9 cellular contexts compared by ENCODE assay signal in genomic region chr1:45359882-45360513, GRCh38. TPM values are rescaled to one million over a fixed set of nuclear protein-coding genes. Genes with fewer than 3 reads are reported as not detected.
A peak's percentile ranks its signal among the peaks of the same experiment; 100 is the strongest.
DNase-seq lines count a peak whose midpoint lies in the region; ATAC-seq and TF ChIP-seq lines count a peak whose summit lies in the region.
"Had no signal": no experiment of that assay in that cellular context is flagged by ENCODE, and none has a peak within 500 bp of the region (broad histone marks: within the 10 kb centered on the region; RNA-seq: fewer than 3 reads in every experiment).

No MANE protein-coding gene starts in this region.

- H3K9me3 ChIP-seq in gastroesophageal sphincter (no peaks in the 10 kb centered on the region), parathyroid adenoma (ENCODE audit: control insufficient read depth, low read length) (no peaks in the 10 kb centered on the region)
- H3K9me3 ChIP-seq: SJSA1 had no signal

- POLR2A ChIA-PET in BJ (lab: Charles Lee) = no interaction called here

- DNase-seq in BJ (ENCODE audit: low read depth) (no peak), HCEC 1CT (peak; percentile 64), NOMO-1 treated with dmso at 0.1 percent for 144 hours (lab: John Stamatoyannopoulos, UW; ENCODE audit: unreplicated experiment) (peak; percentile 15)
- peak; percentile 29 for DNase-seq in activated gamma-delta T cell treated with anti-CD3 and anti-CD28 coated beads, Interleukin-2, amount 50 U/mL, for 16 hours (ENCODE audit: low read depth)

- H3K36me3 ChIP-seq in BJ (ENCODE audit: control insufficient read depth, insufficient read depth, low read length) = no peaks in the 10 kb centered on the region
- peaks cover 0 to 1% of the 10 kb centered on the region in 2 donors for H3K36me3 ChIP-seq in gastroesophageal sphincter
- no peaks in the 10 kb centered on the region for H3K36me3 ChIP-seq in parathyroid adenoma (ENCODE audit: control insufficient read depth, insufficient read depth, low read length)
- H3K36me3 ChIP-seq: SJSA1 had no signal

- no peaks in the 10 kb centered on the region for H3K79me2 ChIP-seq in parathyroid adenoma

- peak overlapping the region; percentile 64 to 85 (median 76) for H3K27ac ChIP-seq in gastroesophageal sphincter
- peak overlapping the region; percentile 51 for H3K27ac ChIP-seq in parathyroid adenoma
- H3K27ac ChIP-seq: SJSA1 had no signal

- peak overlapping the region; percentile 45 for H3K4me2 ChIP-seq in parathyroid adenoma (ENCODE audit: low read length)

- WGBS in gastroesophageal sphincter (ENCODE audit: low coverage in 1 of 2), 2 donors = 2 to 6% methylated on average over 7 of the region's 7 CpGs

- TF ChIP-seq EP300 in gastroesophageal sphincter (IDR thresholded peaks at IDR 0.05) = no peak

- no peak overlapping the region for H3K9ac ChIP-seq in parathyroid adenoma

- H2AFZ ChIP-seq in parathyroid adenoma = peak overlapping the region; percentile 61

- no peak for TF ChIP-seq POLR2A in gastroesophageal sphincter (IDR thresholded peaks at IDR 0.05)

- ATAC-seq in gastroesophageal sphincter (peak; percentile 70), GM19397 (IDR thresholded peaks at IDR 0.05; ENCODE audit: unreplicated experiment) (no peak), HG03280 (IDR thresholded peaks at IDR 0.05; ENCODE audit: unreplicated experiment) (no peak)

- CTCF ChIA-PET in BJ (lab: Yijun Ruan, JAX) = interaction anchor here (0.5 to 10.1 kb wide), 19 partner anchors 10 to 741 kb away, joined by 3 to 173 read pairs (median 5); partner anchors contain the start of genes CCDC163, MMACHC, TESK2 and UROD

- H3K4me1 ChIP-seq in gastroesophageal sphincter = peaks cover 3 to 22% (median 12%) of the 10 kb centered on the region in 3 donors
- H3K4me1 ChIP-seq in parathyroid adenoma = peaks cover 9% of the 10 kb centered on the region

- H3K27me3 ChIP-seq in BJ (ENCODE audit: control insufficient read depth, insufficient read depth, low read length) = no peaks in the 10 kb centered on the region
- H3K27me3 ChIP-seq in gastroesophageal sphincter = no peaks in the 10 kb centered on the region
- H3K27me3 ChIP-seq in parathyroid adenoma (ENCODE audit: control insufficient read depth, insufficient read depth, low read length) = no peaks in the 10 kb centered on the region
- H3K27me3 ChIP-seq: SJSA1 had no signal

- TF ChIP-seq CTCF in BJ (IDR thresholded peaks at IDR 0.05; ENCODE audit: insufficient read depth, low read depth, low read length) = peak; percentile 70
- TF ChIP-seq CTCF in gastroesophageal sphincter (IDR thresholded peaks at IDR 0.05) = peak; percentile 74 to 79 (median 77)
- TF ChIP-seq CTCF in parathyroid adenoma (IDR thresholded peaks at IDR 0.05) = peak; percentile 63

- no peak overlapping the region for H3K4me3 ChIP-seq in BJ (ENCODE audit: low read depth, low read length)
- no peak overlapping the region for H3K4me3 ChIP-seq in gastroesophageal sphincter
- peak overlapping the region; percentile 6 for H3K4me3 ChIP-seq in parathyroid adenoma (ENCODE audit: low read depth, low read length)
- H3K4me3 ChIP-seq: SJSA1 had no signal

RNA-seq across cellular contexts. Expression of gene MUTYH, which starts 19.8 kb away (rescaled TPM):
- polyA plus RNA-seq in BJ (2011; rRNA removed) = 7.4 and 11.7 TPM in 2 replicates
- 6.7 and 8.5 TPM in 2 replicates for polyA minus RNA-seq in BJ (2011; rRNA and poly(A)+ RNA removed)
- 10 to 100 TPM; 15.3 to 22.6 (median 18.0) TPM for total RNA-seq in gastroesophageal sphincter

RNA-seq across cellular contexts. Expression of gene TOE1, which starts 20.0 kb away (rescaled TPM):
- 12.8 and 19.4 TPM in 2 replicates for polyA plus RNA-seq in BJ (2011; rRNA removed)
- 10.5 and 11.0 TPM in 2 replicates for polyA minus RNA-seq in BJ (2011; rRNA and poly(A)+ RNA removed)
- 1 to 10 TPM; 7.0 to 9.9 (median 8.4) TPM for total RNA-seq in gastroesophageal sphincter

RNA-seq across cellular contexts. Expression of gene HPDL, which starts 33.3 kb away (rescaled TPM):
- polyA plus RNA-seq in BJ (2011; rRNA removed) = 0.38 and 0.56 TPM in 2 replicates
- not detected in 2 replicates for polyA minus RNA-seq in BJ (2011; rRNA and poly(A)+ RNA removed)
- total RNA-seq in gastroesophageal sphincter = under 1 TPM in 3 of 4 donors, not detected in 1; 0.35 to 0.93 (median 0.40) TPM
